Comparison of ENCODE assay signal across 12 cellular contexts in the genomic region with DNA sequence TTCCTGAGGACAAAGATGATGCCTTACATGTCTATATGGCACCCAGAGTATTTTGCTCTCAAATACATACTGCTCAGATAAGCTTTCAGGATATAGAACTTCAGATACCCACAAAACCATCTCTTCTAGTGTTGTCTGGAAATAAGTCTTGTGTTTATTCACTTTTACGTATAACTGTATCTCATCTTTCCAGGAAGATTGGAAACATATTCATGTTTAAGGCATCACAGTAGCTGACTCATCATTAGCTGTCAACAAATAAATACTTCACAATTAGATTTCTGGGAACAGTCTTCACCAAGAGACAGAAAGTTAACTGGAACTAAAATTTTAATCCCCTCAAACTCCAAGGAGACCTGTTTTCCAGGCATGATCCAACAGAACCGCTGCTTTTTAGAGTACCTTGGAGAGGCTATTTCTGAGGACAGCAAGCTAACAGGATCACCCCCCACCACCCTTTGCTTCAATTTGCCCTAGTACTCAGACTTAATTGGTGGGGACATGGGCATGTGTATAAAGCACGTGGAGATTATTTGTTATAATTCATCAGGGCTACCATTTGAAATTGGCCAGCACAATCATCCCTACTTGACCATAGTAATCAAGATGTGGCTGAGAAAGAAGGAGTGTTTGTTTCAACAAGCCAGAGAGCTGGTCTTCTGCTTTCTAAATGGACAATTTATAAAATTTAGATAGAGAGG.
DNase-seq lines count a peak whose midpoint lies in the region; ATAC-seq, FAIRE-seq and TF ChIP-seq lines count a peak whose summit lies in the region.
"Had no signal": no experiment of that assay in that cellular context is flagged by ENCODE, and none has a peak within 500 bp of the region (broad histone marks: within the 10 kb centered on the region; RNA-seq: fewer than 3 reads in every experiment).

No MANE protein-coding gene starts in this region.

- CTCF ChIA-PET in HCT116 (lab: Charles Lee) = interaction anchor here (1.1 kb wide), 1 partner anchor 36 kb away, joined by 3 read pairs; no protein-coding TSS in a partner anchor

- no peak for FAIRE-seq in kidney (lab: Jason Lieb, UNC)

- H3K9ac ChIP-seq in HCT116 (ENCODE audit: low read length) = no peak overlapping the region
- H3K9ac ChIP-seq in kidney (ENCODE audit: low read length in 2 of 2) = peak overlapping the region in 1 of 2 donors; percentile 17

- ATAC-seq in HCT116 (no peak), GM19328 (IDR thresholded peaks at IDR 0.05; ENCODE audit: unreplicated experiment) (no peak), GM18517 (IDR thresholded peaks at IDR 0.05; ENCODE audit: unreplicated experiment) (no peak)
- ATAC-seq: T-cell had no signal

- intact Hi-C loops in HCT116 (cut with micrococcal nuclease) = no loop called here
- intact Hi-C loops in kidney (cut with DNase I) = no loop called here

- peak; percentile 67 for DNase-seq in AG08395 (ENCODE audit: low spot score)
- DNase-seq in HCT116 (ENCODE audit: low read depth, low spot score) = no peak
- peak; percentile 84 for DNase-seq in astrocyte of the spinal cord (ENCODE audit: low read depth, low spot score)
- no peak for DNase-seq in kidney
- no peak for DNase-seq in NCI-H446 treated with DMSO at 0.1 percent for 48 hours (lab: John Stamatoyannopoulos, UW)
- DNase-seq in cerebellar cortex (ENCODE audit: low spot score) = no peak
- DNase-seq: DMS 273 treated with DMSO at 0.1 percent for 48 hours; stimulated activated CD4-positive, alpha-beta T cell treated with anti-CD3 and anti-CD28 coated beads, Interleukin-2, amount 100 ng/mL, for 48 hours; T-cell; tibial artery had no signal

- BruUV-seq in HCT116 (replicated peaks; lab: Mats Ljungman, UMichigan) = no TSS peak

- H3K36me3 ChIP-seq in HCT116 (ENCODE audit: control insufficient read depth in 1 of 2, insufficient read depth in 2 of 2, low read length in 2 of 2) (no peaks in the 10 kb centered on the region), kidney (ENCODE audit: control insufficient read depth in 1 of 2, insufficient read depth in 2 of 2, low read length in 2 of 2) (no peaks in the 10 kb centered on the region)
- H3K36me3 ChIP-seq: tibial artery had no signal

- no peak overlapping the region for H2AFZ ChIP-seq in HCT116 (ENCODE audit: low read depth, low read length, poor library complexity, severe bottlenecking)

- no peaks in the 10 kb centered on the region for H3K27me3 ChIP-seq in HCT116 (ENCODE audit: insufficient read depth, low read length)
- H3K27me3 ChIP-seq: tibial artery had no signal

- H3K9me2 ChIP-seq in HCT116 (ENCODE audit: insufficient read depth) = no peaks in the 10 kb centered on the region

- RAD21 ChIA-PET in HCT116 (lab: Charles Lee; ENCODE audit: low non-redundant PET in 1 of 2, low total read pairs in 2 of 2, uncharacterized antibody in 2 of 2, unreplicated experiment in 2 of 2) = no interaction called here

- TF ChIP-seq RAD21 in HCT116 (IDR thresholded peaks at IDR 0.05; ENCODE audit: low read depth) = no peak

- no peaks in the 10 kb centered on the region for H4K20me1 ChIP-seq in HCT116 (ENCODE audit: insufficient read depth)

- TF ChIP-seq POLR2A in HCT116 (IDR thresholded peaks at IDR 0.05; ENCODE audit: borderline replicate concordance, extremely low read depth, insufficient read depth, insufficient read length) = no peak

- POLR2A ChIA-PET in HCT116 (lab: Charles Lee) = interaction anchor here (0.8 to 1.7 kb wide), 4 partner anchors 8 to 129 kb away, joined by 3 to 7 read pairs (median 4); a partner anchor contains a TSS

- peak overlapping the region; percentile 76 for H3K4me2 ChIP-seq in HCT116 (ENCODE audit: low read length)

- no peaks in the 10 kb centered on the region for H3K9me3 ChIP-seq in HCT116 (ENCODE audit: control insufficient read depth in 1 of 2, insufficient read depth in 1 of 2, low read depth in 1 of 2, low read length in 2 of 2)
- no peaks in the 10 kb centered on the region for H3K9me3 ChIP-seq in kidney (ENCODE audit: control insufficient read depth in 1 of 2, low read length in 2 of 2)
- H3K9me3 ChIP-seq: tibial artery had no signal

- no peaks in the 10 kb centered on the region for H3K79me2 ChIP-seq in HCT116 (ENCODE audit: insufficient read depth, low read length)

- H3K27ac ChIP-seq in HCT116 (ENCODE audit: low read depth, low read length) (peak overlapping the region; percentile 97; the same call in 1 of the 2 replicates), kidney (ENCODE audit: low read depth in 2 of 2, low read length in 2 of 2) (peak overlapping the region; percentile 33 to 98)

- H3K4me1 ChIP-seq in HCT116 (ENCODE audit: control insufficient read depth in 1 of 2, insufficient read depth in 2 of 2, low read length in 2 of 2) = peaks cover 90 to 95% of the 10 kb centered on the region in 2 experiments
- peaks cover 51 to 74% of the 10 kb centered on the region in 2 donors for H3K4me1 ChIP-seq in kidney (ENCODE audit: control insufficient read depth in 1 of 2, insufficient read depth in 1 of 2, low read depth in 1 of 2, low read length in 2 of 2)

- H3K4me3 ChIP-seq in HCT116 (replicated peaks in 1 of 2; ENCODE audit: low read depth in 1 of 2, low read length in 2 of 2) = no peak overlapping the region
- H3K4me3 ChIP-seq in astrocyte of the spinal cord (ENCODE audit: low read depth, low read length) = no peak overlapping the region
- H3K4me3 ChIP-seq in kidney (ENCODE audit: low read length in 2 of 2) = no peak overlapping the region
- H3K4me3 ChIP-seq: tibial artery had no signal

- TF ChIP-seq CTCF in HCT116 (IDR thresholded peaks at IDR 0.05 in 2 of 3, conservative IDR thresholded peaks at IDR 0.05 in 1 of 3; ENCODE audit: borderline replicate concordance in 1 of 3, insufficient read depth in 1 of 3, low read depth in 2 of 3, low read length in 2 of 3) = no peak
- no peak for TF ChIP-seq CTCF in astrocyte of the spinal cord (IDR thresholded peaks at IDR 0.05; ENCODE audit: low read depth, low read length)
- no peak for TF ChIP-seq CTCF in kidney (IDR thresholded peaks at IDR 0.05; ENCODE audit: borderline replicate concordance, extremely low read depth, insufficient read depth)

- in situ Hi-C loops in astrocyte of the spinal cord (cut with HindIII; ENCODE audit: low sequenced_read_pairs) = no loop called here

TF ChIP-seq in HCT116, 20 proteins besides CTCF, POLR2A, EP300 and RAD21 (continues in another document):
- TF ChIP-seq, protein P1, sequence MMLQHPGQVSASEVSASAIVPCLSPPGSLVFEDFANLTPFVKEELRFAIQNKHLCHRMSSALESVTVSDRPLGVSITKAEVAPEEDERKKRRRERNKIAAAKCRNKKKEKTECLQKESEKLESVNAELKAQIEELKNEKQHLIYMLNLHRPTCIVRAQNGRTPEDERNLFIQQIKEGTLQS (IDR thresholded peaks at IDR 0.05) = no peak
- TF ChIP-seq POLR2AphosphoS5 (IDR thresholded peaks at IDR 0.05; ENCODE audit: low read depth, low read length) = no peak
- no peak for TF ChIP-seq SP1 (IDR thresholded peaks at IDR 0.05; ENCODE audit: low read depth)
- TF ChIP-seq, protein P2, sequence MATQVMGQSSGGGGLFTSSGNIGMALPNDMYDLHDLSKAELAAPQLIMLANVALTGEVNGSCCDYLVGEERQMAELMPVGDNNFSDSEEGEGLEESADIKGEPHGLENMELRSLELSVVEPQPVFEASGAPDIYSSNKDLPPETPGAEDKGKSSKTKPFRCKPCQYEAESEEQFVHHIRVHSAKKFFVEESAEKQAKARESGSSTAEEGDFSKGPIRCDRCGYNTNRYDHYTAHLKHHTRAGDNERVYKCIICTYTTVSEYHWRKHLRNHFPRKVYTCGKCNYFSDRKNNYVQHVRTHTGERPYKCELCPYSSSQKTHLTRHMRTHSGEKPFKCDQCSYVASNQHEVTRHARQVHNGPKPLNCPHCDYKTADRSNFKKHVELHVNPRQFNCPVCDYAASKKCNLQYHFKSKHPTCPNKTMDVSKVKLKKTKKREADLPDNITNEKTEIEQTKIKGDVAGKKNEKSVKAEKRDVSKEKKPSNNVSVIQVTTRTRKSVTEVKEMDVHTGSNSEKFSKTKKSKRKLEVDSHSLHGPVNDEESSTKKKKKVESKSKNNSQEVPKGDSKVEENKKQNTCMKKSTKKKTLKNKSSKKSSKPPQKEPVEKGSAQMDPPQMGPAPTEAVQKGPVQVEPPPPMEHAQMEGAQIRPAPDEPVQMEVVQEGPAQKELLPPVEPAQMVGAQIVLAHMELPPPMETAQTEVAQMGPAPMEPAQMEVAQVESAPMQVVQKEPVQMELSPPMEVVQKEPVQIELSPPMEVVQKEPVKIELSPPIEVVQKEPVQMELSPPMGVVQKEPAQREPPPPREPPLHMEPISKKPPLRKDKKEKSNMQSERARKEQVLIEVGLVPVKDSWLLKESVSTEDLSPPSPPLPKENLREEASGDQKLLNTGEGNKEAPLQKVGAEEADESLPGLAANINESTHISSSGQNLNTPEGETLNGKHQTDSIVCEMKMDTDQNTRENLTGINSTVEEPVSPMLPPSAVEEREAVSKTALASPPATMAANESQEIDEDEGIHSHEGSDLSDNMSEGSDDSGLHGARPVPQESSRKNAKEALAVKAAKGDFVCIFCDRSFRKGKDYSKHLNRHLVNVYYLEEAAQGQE (IDR thresholded peaks at IDR 0.05; ENCODE audit: low read depth) = no peak
- TF ChIP-seq SIN3A (IDR thresholded peaks at IDR 0.05; ENCODE audit: low read depth) = no peak
- TF ChIP-seq EGR1 (IDR thresholded peaks at IDR 0.05; ENCODE audit: low read depth) = no peak
- TF ChIP-seq FOSL1 (IDR thresholded peaks at IDR 0.05; ENCODE audit: low read depth) = no peak
- TF ChIP-seq ZNF274 (IDR thresholded peaks at IDR 0.05; ENCODE audit: low read depth, low read length) = no peak
- no peak for TF ChIP-seq SRF (IDR thresholded peaks at IDR 0.05; ENCODE audit: low read depth)
- TF ChIP-seq, protein P3, sequence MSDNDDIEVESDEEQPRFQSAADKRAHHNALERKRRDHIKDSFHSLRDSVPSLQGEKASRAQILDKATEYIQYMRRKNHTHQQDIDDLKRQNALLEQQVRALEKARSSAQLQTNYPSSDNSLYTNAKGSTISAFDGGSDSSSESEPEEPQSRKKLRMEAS (IDR thresholded peaks at IDR 0.05) = no peak
- TF ChIP-seq EZH2 (IDR thresholded peaks at IDR 0.05) = no peak
- TF ChIP-seq TCF7L2 (IDR thresholded peaks at IDR 0.05; ENCODE audit: borderline replicate concordance, extremely low read depth, insufficient read depth, insufficient read length) = no peak

Comparison
In these comparisons a context has a peak if more than half of its experiments do, and no peak if none do; other contexts are left out.
1. DNase-seq: peak in AG08395 (single experiment) and astrocyte of the spinal cord (single experiment); none in HCT116 (single experiment), kidney (single experiment), NCI-H446 treated with DMSO at 0.1 percent for 48 hours (single experiment) and cerebellar cortex (single experiment).